11 cellular contexts compared by ENCODE assay signal in the genomic region with DNA sequence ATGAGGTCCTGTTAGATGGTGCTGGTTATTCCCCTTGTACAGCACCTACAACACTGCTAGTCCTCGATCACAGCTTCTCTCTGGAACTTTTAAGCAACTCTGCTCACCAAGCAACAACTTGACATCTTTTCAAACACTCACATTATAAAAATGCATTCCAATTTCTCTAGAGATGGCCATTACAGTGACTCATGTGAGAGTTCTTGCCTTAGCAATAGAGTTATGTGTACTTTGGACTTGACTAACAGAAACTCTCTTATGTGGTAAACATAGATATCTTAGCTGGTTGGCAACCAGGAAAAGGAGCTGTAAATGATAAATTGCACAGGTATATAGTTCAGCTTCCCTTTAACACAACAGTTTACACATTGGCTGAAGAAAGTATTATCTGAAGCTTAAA.
DNase-seq lines count a peak whose midpoint lies in the region; ATAC-seq, FAIRE-seq and TF ChIP-seq lines count a peak whose summit lies in the region.
"Had no signal": no experiment of that assay in that cellular context is flagged by ENCODE, and none has a peak within 500 bp of the region (broad histone marks: within the 10 kb centered on the region; RNA-seq: fewer than 3 reads in every experiment).

No MANE protein-coding gene starts in this region.

- TF ChIP-seq EP300 in stomach (IDR thresholded peaks at IDR 0.05), result no peak

- H3K27me3 ChIP-seq in stomach (no peaks in the 10 kb centered on the region), tibial artery (no peaks in the 10 kb centered on the region), testis (no peaks in the 10 kb centered on the region)

- H3K36me3 ChIP-seq in stomach (no peaks in the 10 kb centered on the region), tibial artery (no peaks in the 10 kb centered on the region), testis (ENCODE audit: low read depth, missing control alignments) (no peaks in the 10 kb centered on the region)

- H3K9me3 ChIP-seq in stomach (peaks cover 3 to 15% (median 8%) of the 10 kb centered on the region in 4 donors), tibial artery (no peaks in the 10 kb centered on the region), testis (no peaks in the 10 kb centered on the region)

- TF ChIP-seq POLR2A in stomach (IDR thresholded peaks at IDR 0.05) (no peak), testis (IDR thresholded peaks at IDR 0.05) (no peak)

- intact Hi-C loops in stomach (cut with DNase I; ENCODE audit: low total_unique reads) (no loop called here), tibial artery (cut with DNase I; ENCODE audit: low total_unique reads) (no loop called here), testis (cut with DNase I; ENCODE audit: low total_unique reads) (no loop called here)

- peak; percentile 95 for FAIRE-seq in RCC 7860 (lab: Jason Lieb, UNC)
- FAIRE-seq: H1 had no signal

- H3K4me3 ChIP-seq in fibroblast of the aortic adventitia (ENCODE audit: low read depth, low read length) (no peak overlapping the region), stomach (no peak overlapping the region), tibial artery (no peak overlapping the region), testis (no peak overlapping the region)

- ATAC-seq in GM18861 (IDR thresholded peaks at IDR 0.05; ENCODE audit: unreplicated experiment), result peak; percentile 73
- ATAC-seq: activated T-helper 17 cell treated with anti-CD3 and anti-CD28 coated beads, Interleukin-2, amount 50 U/mL, for 72 hours had no signal

- peaks cover 8 to 21% (median 15%) of the 10 kb centered on the region in 4 donors for H3K4me1 ChIP-seq in stomach
- peaks cover 0 to 17% (median 0%) of the 10 kb centered on the region in 4 donors for H3K4me1 ChIP-seq in tibial artery
- no peaks in the 10 kb centered on the region for H3K4me1 ChIP-seq in testis

- H3K27ac ChIP-seq in stomach (peak overlapping the region in 4 of 5 donors; percentile 23 to 59 (median 44)), tibial artery (peak overlapping the region in 1 of 2 donors; percentile 41), testis (no peak overlapping the region)

- WGBS in stomach, 5 donors, result 17 to 50% (median 31%) methylated on average over 1 of the region's 1 CpG
- WGBS in testis, 2 donors, result 96 to 100% methylated on average over 1 of the region's 1 CpG

- DNase-seq in RCC 7860 (ENCODE audit: low spot score), result peak; percentile 97
- peak; percentile 85 for DNase-seq in fibroblast of the aortic adventitia (ENCODE audit: low read depth)
- no peak for DNase-seq in stomach
- DNase-seq in tibial artery, result no peak
- no peak for DNase-seq in activated naive CD4-positive, alpha-beta T cell (lab: John Stamatoyannopoulos, UW)
- DNase-seq in NCI-H526 treated with DMSO at 0.1 percent for 48 hours (lab: John Stamatoyannopoulos, UW), result no peak
- no peak for DNase-seq in testis
- DNase-seq: NCI-H748 treated with DMSO at 0.1 percent for 48 hours had no signal

- TF ChIP-seq CTCF in fibroblast of the aortic adventitia (IDR thresholded peaks at IDR 0.05; ENCODE audit: insufficient read depth, low read length) (no peak), stomach (IDR thresholded peaks at IDR 0.05) (no peak), tibial artery (IDR thresholded peaks at IDR 0.05) (no peak), testis (IDR thresholded peaks at IDR 0.05) (no peak)

Comparison
In these comparisons a context has a peak if more than half of its experiments do, and no peak if none do; other contexts are left out.
1. DNase-seq: peak in RCC 7860 (single experiment) and fibroblast of the aortic adventitia (single experiment); none in stomach (single experiment), tibial artery (0 of 2), activated naive CD4-positive, alpha-beta T cell (0 of 4), NCI-H526 treated with DMSO at 0.1 percent for 48 hours (single experiment) and testis (single experiment).
2. H3K27ac ChIP-seq: peak in stomach (4 of 5); none in testis (0 of 2).